ENCODE assay signal across 12 cellular contexts in genomic region chr3:184160456-184160855, GRCh38. TPM values are rescaled to one million over a fixed set of nuclear protein-coding genes. Genes with fewer than 3 reads are reported as not detected.
A peak's percentile ranks its signal among the peaks of the same experiment; 100 is the strongest.
DNase-seq lines count a peak whose midpoint lies in the region; ATAC-seq, FAIRE-seq and TF ChIP-seq lines count a peak whose summit lies in the region.
"Had no signal": no experiment of that assay in that cellular context is flagged by ENCODE, and none has a peak within 500 bp of the region (broad histone marks: within the 10 kb centered on the region; RNA-seq: fewer than 3 reads in every experiment).

No MANE protein-coding gene starts in this region.

- peak in 3 of 4 donors; percentile 17 to 35 (median 34) for ATAC-seq in right lobe of liver
- ATAC-seq in HepG2, result no peak
- ATAC-seq in lung (ENCODE audit: insufficient read depth, low FRiP score), result no peak
- no peak for ATAC-seq in GM21717 (IDR thresholded peaks at IDR 0.05; ENCODE audit: unreplicated experiment)
- no peak for ATAC-seq in GM21576 (IDR thresholded peaks at IDR 0.05; ENCODE audit: unreplicated experiment)
- ATAC-seq: body of pancreas had no signal

- H2AFZ ChIP-seq in HepG2 (ENCODE audit: low read length), result no peak overlapping the region
- H2AFZ ChIP-seq: PC-9 had no signal

- no peak for TF ChIP-seq RAD21 in HepG2 (CRISPR knock-in tag; IDR thresholded peaks at IDR 0.05)

- in situ Hi-C loops in HepG2 (cut with HindIII; ENCODE audit: extremely low pct_ligation_motif_present, low pct_unique_long_range_greater_than_20kb) (no loop called here), astrocyte of the spinal cord (cut with HindIII; ENCODE audit: low sequenced_read_pairs) (no loop called here)

- CTCF ChIA-PET in HepG2 (lab: Yijun Ruan, JAX; ENCODE audit: low intra/inter-chr PET ratio, low total read pairs), result no interaction called here

- H3K4me2 ChIP-seq in HepG2 (ENCODE audit: low read depth, low read length), result no peak overlapping the region
- H3K4me2 ChIP-seq: PC-9 had no signal

- POLR2A ChIA-PET in HepG2 (lab: Yijun Ruan, JAX), result interaction anchor here (0.9 to 1.4 kb wide), 3 partner anchors 9 to 26 kb away, joined by 3 to 4 read pairs (median 4); no protein-coding TSS in a partner anchor

- H3K4me1 ChIP-seq in right lobe of liver (peaks cover 0 to 24% (median 11%) of the 10 kb centered on the region in 4 donors), HepG2 (ENCODE audit: insufficient read depth, low read length) (peaks cover 40% of the 10 kb centered on the region), lung (ENCODE audit: control insufficient read depth in 2 of 2, insufficient read depth in 2 of 2, low read length in 2 of 2) (peaks cover 17 to 20% of the 10 kb centered on the region in 2 donors)

- H3K9ac ChIP-seq in HepG2 (ENCODE audit: insufficient read depth, low read depth, low read length), result no peak overlapping the region

- WGBS in right lobe of liver (ENCODE audit: insufficient coverage, low coverage, low lambda C conversion rate, missing lambda C conversion rate), result 67% methylated on average over 1 of the region's 2 CpGs
- 100% methylated on average over 2 of the region's 2 CpGs for WGBS in HepG2 (ENCODE audit: low lambda C conversion rate)
- 21 to 26% methylated on average over 2 of the region's 2 CpGs for WGBS in lung, 2 donors

- DNase-seq in right lobe of liver, result no peak
- DNase-seq in HepG2 (ENCODE audit: low spot score), result no peak
- DNase-seq in astrocyte of the spinal cord (ENCODE audit: low read depth, low spot score), result peak; percentile 61
- no peak for DNase-seq in lung (ENCODE audit: low spot score)
- DNase-seq in NCI-H748 treated with DMSO at 0.1 percent for 48 hours (lab: John Stamatoyannopoulos, UW), result no peak
- no peak for DNase-seq in NCI-H1694 treated with DMSO at 0.1 percent for 48 hours (lab: John Stamatoyannopoulos, UW)
- DNase-seq: activated CD4-positive, alpha-beta T cell treated with anti-CD3 and anti-CD28 coated beads for 1 hour; body of pancreas; PC-9 had no signal

- FAIRE-seq in HepG2 (lab: Jason Lieb, UNC), result no peak
- FAIRE-seq: GM18507 had no signal

- peaks cover 35% of the 10 kb centered on the region for H4K20me1 ChIP-seq in HepG2 (ENCODE audit: insufficient read depth, low read length)

- TF ChIP-seq POLR2A in right lobe of liver (IDR thresholded peaks at IDR 0.05), result no peak
- TF ChIP-seq POLR2A in HepG2 (IDR thresholded peaks at IDR 0.05; ENCODE audit: insufficient read depth in 1 of 2, low read depth in 2 of 2, low read length in 2 of 2), result no peak

- TF ChIP-seq CTCF in right lobe of liver (IDR thresholded peaks at IDR 0.05) (no peak), HepG2 (CRISPR knock-in tag; IDR thresholded peaks at IDR 0.05) (no peak), astrocyte of the spinal cord (IDR thresholded peaks at IDR 0.05; ENCODE audit: low read depth, low read length) (no peak), lung (IDR thresholded peaks at IDR 0.05; ENCODE audit: control extremely low read depth, extremely low read depth) (no peak)

- no peak overlapping the region for H3K27ac ChIP-seq in right lobe of liver
- H3K27ac ChIP-seq in HepG2 (ENCODE audit: extremely low read length, insufficient read depth, low read length), result no peak overlapping the region
- H3K27ac ChIP-seq in lung (ENCODE audit: low read depth in 1 of 2, low read length in 1 of 2), result peak overlapping the region; percentile 38 to 48
- H3K27ac ChIP-seq: PC-9 had no signal

- H3K9me3 ChIP-seq in right lobe of liver (no peaks in the 10 kb centered on the region), HepG2 (ENCODE audit: low read length) (no peaks in the 10 kb centered on the region), lung (ENCODE audit: control insufficient read depth in 2 of 2, insufficient read depth in 1 of 2, low read length in 1 of 2) (no peaks in the 10 kb centered on the region)
- H3K9me3 ChIP-seq: body of pancreas had no signal

- H3K79me2 ChIP-seq in HepG2 (ENCODE audit: insufficient read depth, low read length), result peaks cover 65% of the 10 kb centered on the region

- BruUV-seq in HepG2 (replicated peaks; lab: Mats Ljungman, UMichigan), result no TSS peak

- H3K36me3 ChIP-seq in right lobe of liver, result peaks cover under 1 to 19% (median 5%) of the 10 kb centered on the region in 4 donors
- peaks cover 20 to 35% of the 10 kb centered on the region in 2 experiments; a peak in 4 of 5 replicates for H3K36me3 ChIP-seq in HepG2 (replicated peaks in 1 of 2; ENCODE audit: control insufficient read depth in 1 of 2, insufficient read depth in 2 of 2, low read length in 2 of 2)
- H3K36me3 ChIP-seq in lung (ENCODE audit: control insufficient read depth in 2 of 2, insufficient read depth in 2 of 2, low read length in 2 of 2), result peaks cover 8 to 14% of the 10 kb centered on the region in 2 donors

- no peak for TF ChIP-seq EP300 in HepG2 (IDR thresholded peaks at IDR 0.05; ENCODE audit: low read depth in 2 of 2, low read length in 2 of 2)
- no peak for TF ChIP-seq EP300 in HepG2 (CRISPR knock-in tag; IDR thresholded peaks at IDR 0.05; ENCODE audit: borderline replicate concordance)

- H3K27me3 ChIP-seq in right lobe of liver, result no peaks in the 10 kb centered on the region
- H3K27me3 ChIP-seq in HepG2 (ENCODE audit: control insufficient read depth in 1 of 2, insufficient read depth in 2 of 2, low read length in 2 of 2), result no peaks in the 10 kb centered on the region; a peak in 1 of 5 replicates
- no peaks in the 10 kb centered on the region for H3K27me3 ChIP-seq in lung (ENCODE audit: control insufficient read depth, insufficient read depth)
- H3K27me3 ChIP-seq: body of pancreas had no signal

- intact Hi-C loops in right lobe of liver (cut with DNase I) (loop anchor here in 1 of 2 donors (10.0 kb wide), 1 partner anchor 144 kb away; no protein-coding TSS in a partner anchor), HepG2 (cut with micrococcal nuclease; ENCODE audit: unreplicated experiment) (no loop called here)

- H3K4me3 ChIP-seq in right lobe of liver (no peak overlapping the region), HepG2 (replicated peaks in 1 of 3; ENCODE audit: insufficient read depth in 1 of 3, low read depth in 2 of 3, low read length in 3 of 3) (no peak overlapping the region), astrocyte of the spinal cord (ENCODE audit: low read depth, low read length) (no peak overlapping the region), lung (no peak overlapping the region)
- H3K4me3 ChIP-seq: body of pancreas, PC-9 had no signal

RNA-seq across cellular contexts. Expression of gene DVL3, which starts 5.3 kb away (rescaled TPM):
- total RNA-seq in right lobe of liver, result 10 to 100 TPM; 18.9 to 28.1 (median 21.8) TPM
- 25.4 and 29.0 TPM in 2 replicates for total RNA-seq in HepG2 (2016; rRNA removed; fragmentation: Illumina TruSeq; extraction: Trizol)
- 23.8 and 24.8 TPM in 2 replicates for total RNA-seq in HepG2 (2016; cell fraction: cytosol; rRNA removed; fragmentation: Illumina TruSeq; extraction: Trizol; ENCODE audit: low read depth)
- total RNA-seq in HepG2 (2016; cell fraction: insoluble cytoplasmic fraction; rRNA removed; fragmentation: Illumina TruSeq; extraction: Trizol), result 20.5 and 27.5 TPM in 2 replicates
- 52.6 and 55.8 TPM in 2 replicates for total RNA-seq in HepG2 (2016; cell fraction: membrane; rRNA removed; fragmentation: Illumina TruSeq; extraction: Trizol)
- 28.8 and 35.1 TPM in 2 replicates for total RNA-seq in HepG2 (2016; cell fraction: nucleus; rRNA removed; fragmentation: Illumina TruSeq; extraction: Trizol)
- polyA plus RNA-seq in HepG2 (2011; rRNA removed), result 36.1 and 42.9 TPM in 2 replicates
- polyA plus RNA-seq in HepG2 (2011; cell fraction: cytosol; rRNA removed), result 18.8 and 21.5 TPM in 2 replicates
- 166 and 190 TPM in 2 replicates for polyA plus RNA-seq in HepG2 (2011; cell fraction: nucleus; rRNA removed)
- 37.1 and 38.4 TPM in 2 replicates for polyA plus RNA-seq in HepG2 (2012)
- 40.0 and 43.8 TPM in 2 replicates for polyA plus RNA-seq in HepG2 (2016; cell fraction: cytosol; fragmentation: Illumina TruSeq; extraction: Trizol; ENCODE audit: low read depth)
- 28.4 and 42.1 TPM in 2 replicates for polyA plus RNA-seq in HepG2 (2016; cell fraction: insoluble cytoplasmic fraction; fragmentation: Illumina TruSeq; extraction: Trizol; ENCODE audit: low read depth)
- polyA plus RNA-seq in HepG2 (2016; cell fraction: membrane; fragmentation: Illumina TruSeq; extraction: Trizol; ENCODE audit: low read depth), result 59.8 and 69.8 TPM in 2 replicates
- polyA plus RNA-seq in HepG2 (2016; cell fraction: nucleus; fragmentation: Illumina TruSeq; extraction: Trizol; ENCODE audit: insufficient read depth, low read depth), result 134 and 135 TPM in 2 replicates
- polyA minus RNA-seq in HepG2 (2011; rRNA and poly(A)+ RNA removed; ENCODE audit: low replicate concordance), result 62.6 and 62.7 TPM in 2 replicates
- polyA minus RNA-seq in HepG2 (2011; cell fraction: cytosol; rRNA and poly(A)+ RNA removed), result 24.4 and 29.1 TPM in 2 replicates
- polyA minus RNA-seq in HepG2 (2011; cell fraction: nucleus; rRNA and poly(A)+ RNA removed), result 50.5 and 58.6 TPM in 2 replicates
- total RNA-seq in lung, result 10 to 100 TPM; 51.8 to 73.5 TPM
- polyA plus RNA-seq in lung, result 10 to 100 TPM; 37.8 to 39.9 TPM

RNA-seq across cellular contexts. Expression of gene AP2M1, which starts 14.2 kb away (rescaled TPM):
- total RNA-seq in right lobe of liver, result 100 to 1,000 TPM in 4 of 6 experiments, 10 to 100 TPM in 2; 87.4 to 119 (median 105) TPM
- 124 and 126 TPM in 2 replicates for total RNA-seq in HepG2 (2016; rRNA removed; fragmentation: Illumina TruSeq; extraction: Trizol)
- total RNA-seq in HepG2 (2016; cell fraction: cytosol; rRNA removed; fragmentation: Illumina TruSeq; extraction: Trizol; ENCODE audit: low read depth), result 72.2 and 73.9 TPM in 2 replicates
- 120 and 132 TPM in 2 replicates for total RNA-seq in HepG2 (2016; cell fraction: insoluble cytoplasmic fraction; rRNA removed; fragmentation: Illumina TruSeq; extraction: Trizol)
- 105 and 110 TPM in 2 replicates for total RNA-seq in HepG2 (2016; cell fraction: membrane; rRNA removed; fragmentation: Illumina TruSeq; extraction: Trizol)
- 55.3 and 71.0 TPM in 2 replicates for total RNA-seq in HepG2 (2016; cell fraction: nucleus; rRNA removed; fragmentation: Illumina TruSeq; extraction: Trizol)
- 146 and 189 TPM in 2 replicates for polyA plus RNA-seq in HepG2 (2011; rRNA removed)
- polyA plus RNA-seq in HepG2 (2011; cell fraction: cytosol; rRNA removed), result 105 and 107 TPM in 2 replicates
- 190 and 200 TPM in 2 replicates for polyA plus RNA-seq in HepG2 (2011; cell fraction: nucleus; rRNA removed)
- polyA plus RNA-seq in HepG2 (2012), result 119 and 172 TPM in 2 replicates
- 89.6 and 102 TPM in 2 replicates for polyA plus RNA-seq in HepG2 (2016; cell fraction: cytosol; fragmentation: Illumina TruSeq; extraction: Trizol; ENCODE audit: low read depth)
- 155 and 182 TPM in 2 replicates for polyA plus RNA-seq in HepG2 (2016; cell fraction: insoluble cytoplasmic fraction; fragmentation: Illumina TruSeq; extraction: Trizol; ENCODE audit: low read depth)
- 110 and 116 TPM in 2 replicates for polyA plus RNA-seq in HepG2 (2016; cell fraction: membrane; fragmentation: Illumina TruSeq; extraction: Trizol; ENCODE audit: low read depth)
- polyA plus RNA-seq in HepG2 (2016; cell fraction: nucleus; fragmentation: Illumina TruSeq; extraction: Trizol; ENCODE audit: insufficient read depth, low read depth), result 139 and 149 TPM in 2 replicates
- 177 and 651 TPM in 2 replicates for polyA minus RNA-seq in HepG2 (2011; rRNA and poly(A)+ RNA removed; ENCODE audit: low replicate concordance)
- polyA minus RNA-seq in HepG2 (2011; cell fraction: cytosol; rRNA and poly(A)+ RNA removed), result 51.9 and 58.8 TPM in 2 replicates
- 68.9 and 87.9 TPM in 2 replicates for polyA minus RNA-seq in HepG2 (2011; cell fraction: nucleus; rRNA and poly(A)+ RNA removed)
- total RNA-seq in lung, result 100 to 1,000 TPM; 173 to 333 TPM
- 100 to 1,000 TPM; 153 to 329 TPM for polyA plus RNA-seq in lung

RNA-seq across cellular contexts. Expression of gene EIF2B5, which starts 25.3 kb away (rescaled TPM):
- total RNA-seq in right lobe of liver, result 10 to 100 TPM; 16.7 to 25.6 (median 20.5) TPM
- total RNA-seq in HepG2 (2016; rRNA removed; fragmentation: Illumina TruSeq; extraction: Trizol), result 60.2 and 60.3 TPM in 2 replicates
- total RNA-seq in HepG2 (2016; cell fraction: cytosol; rRNA removed; fragmentation: Illumina TruSeq; extraction: Trizol; ENCODE audit: low read depth), result 13.3 and 14.4 TPM in 2 replicates
- 56.4 and 59.3 TPM in 2 replicates for total RNA-seq in HepG2 (2016; cell fraction: insoluble cytoplasmic fraction; rRNA removed; fragmentation: Illumina TruSeq; extraction: Trizol)
- total RNA-seq in HepG2 (2016; cell fraction: membrane; rRNA removed; fragmentation: Illumina TruSeq; extraction: Trizol), result 25.4 and 30.0 TPM in 2 replicates
- total RNA-seq in HepG2 (2016; cell fraction: nucleus; rRNA removed; fragmentation: Illumina TruSeq; extraction: Trizol), result 46.2 and 46.9 TPM in 2 replicates
- polyA plus RNA-seq in HepG2 (2011; rRNA removed), result 38.4 and 42.2 TPM in 2 replicates
- polyA plus RNA-seq in HepG2 (2011; cell fraction: cytosol; rRNA removed), result 31.2 and 31.6 TPM in 2 replicates
- 105 and 110 TPM in 2 replicates for polyA plus RNA-seq in HepG2 (2011; cell fraction: nucleus; rRNA removed)
- 31.8 and 34.3 TPM in 2 replicates for polyA plus RNA-seq in HepG2 (2012)
- polyA plus RNA-seq in HepG2 (2016; cell fraction: cytosol; fragmentation: Illumina TruSeq; extraction: Trizol; ENCODE audit: low read depth), result 12.5 and 14.4 TPM in 2 replicates
- polyA plus RNA-seq in HepG2 (2016; cell fraction: insoluble cytoplasmic fraction; fragmentation: Illumina TruSeq; extraction: Trizol; ENCODE audit: low read depth), result 49.2 and 49.4 TPM in 2 replicates
- polyA plus RNA-seq in HepG2 (2016; cell fraction: membrane; fragmentation: Illumina TruSeq; extraction: Trizol; ENCODE audit: low read depth), result 17.8 and 21.2 TPM in 2 replicates
- 79.9 and 81.6 TPM in 2 replicates for polyA plus RNA-seq in HepG2 (2016; cell fraction: nucleus; fragmentation: Illumina TruSeq; extraction: Trizol; ENCODE audit: insufficient read depth, low read depth)
- 63.6 and 87.1 TPM in 2 replicates for polyA minus RNA-seq in HepG2 (2011; rRNA and poly(A)+ RNA removed; ENCODE audit: low replicate concordance)
- polyA minus RNA-seq in HepG2 (2011; cell fraction: cytosol; rRNA and poly(A)+ RNA removed), result 14.2 and 16.3 TPM in 2 replicates
- 53.6 and 66.0 TPM in 2 replicates for polyA minus RNA-seq in HepG2 (2011; cell fraction: nucleus; rRNA and poly(A)+ RNA removed)
- total RNA-seq in lung, result 10 to 100 TPM; 32.5 to 36.0 TPM
- 10 to 100 TPM; 39.7 to 43.2 TPM for polyA plus RNA-seq in lung

RNA-seq across cellular contexts. Expression of gene ABCF3, which starts 25.5 kb away (rescaled TPM):
- 10 to 100 TPM; 33.7 to 40.6 (median 38.5) TPM for total RNA-seq in right lobe of liver
- 32.7 and 38.8 TPM in 2 replicates for total RNA-seq in HepG2 (2016; rRNA removed; fragmentation: Illumina TruSeq; extraction: Trizol)
- total RNA-seq in HepG2 (2016; cell fraction: cytosol; rRNA removed; fragmentation: Illumina TruSeq; extraction: Trizol; ENCODE audit: low read depth), result 7.0 and 8.6 TPM in 2 replicates
- total RNA-seq in HepG2 (2016; cell fraction: insoluble cytoplasmic fraction; rRNA removed; fragmentation: Illumina TruSeq; extraction: Trizol), result 30.5 and 38.2 TPM in 2 replicates
- total RNA-seq in HepG2 (2016; cell fraction: membrane; rRNA removed; fragmentation: Illumina TruSeq; extraction: Trizol), result 9.7 and 13.0 TPM in 2 replicates
- 31.0 and 40.0 TPM in 2 replicates for total RNA-seq in HepG2 (2016; cell fraction: nucleus; rRNA removed; fragmentation: Illumina TruSeq; extraction: Trizol)
- polyA plus RNA-seq in HepG2 (2011; rRNA removed), result 46.5 and 48.2 TPM in 2 replicates
- polyA plus RNA-seq in HepG2 (2011; cell fraction: cytosol; rRNA removed), result 30.2 and 39.9 TPM in 2 replicates
- polyA plus RNA-seq in HepG2 (2011; cell fraction: nucleus; rRNA removed), result 164 and 188 TPM in 2 replicates
- 28.3 and 31.4 TPM in 2 replicates for polyA plus RNA-seq in HepG2 (2012)
- polyA plus RNA-seq in HepG2 (2016; cell fraction: cytosol; fragmentation: Illumina TruSeq; extraction: Trizol; ENCODE audit: low read depth), result 4.3 TPM in 2 replicates
- polyA plus RNA-seq in HepG2 (2016; cell fraction: insoluble cytoplasmic fraction; fragmentation: Illumina TruSeq; extraction: Trizol; ENCODE audit: low read depth), result 30.4 and 34.2 TPM in 2 replicates
- polyA plus RNA-seq in HepG2 (2016; cell fraction: membrane; fragmentation: Illumina TruSeq; extraction: Trizol; ENCODE audit: low read depth), result 5.7 and 8.3 TPM in 2 replicates
- polyA plus RNA-seq in HepG2 (2016; cell fraction: nucleus; fragmentation: Illumina TruSeq; extraction: Trizol; ENCODE audit: insufficient read depth, low read depth), result 92.9 and 103 TPM in 2 replicates
- 79.8 and 202 TPM in 2 replicates for polyA minus RNA-seq in HepG2 (2011; rRNA and poly(A)+ RNA removed; ENCODE audit: low replicate concordance)
- 25.1 and 28.6 TPM in 2 replicates for polyA minus RNA-seq in HepG2 (2011; cell fraction: cytosol; rRNA and poly(A)+ RNA removed)
- 71.1 and 80.3 TPM in 2 replicates for polyA minus RNA-seq in HepG2 (2011; cell fraction: nucleus; rRNA and poly(A)+ RNA removed)
- 10 to 100 TPM; 44.7 to 81.8 TPM for total RNA-seq in lung
- 10 to 100 TPM; 47.5 to 51.4 TPM for polyA plus RNA-seq in lung

Comparison
In these comparisons a context has a peak if more than half of its experiments do, and no peak if none do; other contexts are left out.
1. ATAC-seq: peak in right lobe of liver (3 of 4); none in HepG2 (single experiment), lung (single experiment), GM21717 (single experiment) and GM21576 (single experiment).
2. H3K27ac ChIP-seq: peak in lung (2 of 2); none in right lobe of liver (0 of 3) and HepG2 (single experiment).